ENCODE assay signal across 1 cellular context in genomic region chr11:119491753-119492455, GRCh38.
TF ChIP-seq lines count a peak whose summit lies in the region.

No MANE protein-coding gene starts in this region.

TF ChIP-seq in H1, 55 proteins besides CTCF, POLR2A, EP300 and RAD21 (continued from another document):
- peak; percentile 72; the same call in 1 of the 2 replicates for TF ChIP-seq TEAD4 (IDR thresholded peaks at IDR 0.05; ENCODE audit: low read depth, low read length)
- no peak for TF ChIP-seq BRCA1 (IDR thresholded peaks at IDR 0.05; ENCODE audit: low read depth, low read length)
